In genomic region chr20:51695574-51696303, GRCh38 we compare ENCODE assay signal across 9 cellular contexts.
DNase-seq lines count a peak whose midpoint lies in the region; ATAC-seq, FAIRE-seq and TF ChIP-seq lines count a peak whose summit lies in the region.
"Had no signal": no experiment of that assay in that cellular context is flagged by ENCODE, and none has a peak within 500 bp of the region (broad histone marks: within the 10 kb centered on the region; RNA-seq: fewer than 3 reads in every experiment).

No MANE protein-coding gene starts in this region.

- peak overlapping the region in 2 of 4 experiments; percentile 20 to 30 for H3K4me3 ChIP-seq in fibroblast of lung (replicated peaks in 1 of 4; ENCODE audit: control extremely low read depth in 1 of 4, insufficient read depth in 1 of 4, low read depth in 3 of 4, low read length in 4 of 4)
- peak overlapping the region; percentile 32 for H3K4me3 ChIP-seq in smooth muscle cell

- H3K27ac ChIP-seq in fibroblast of lung (ENCODE audit: insufficient read depth, low read length) (peak overlapping the region; percentile 28), smooth muscle cell (ENCODE audit: low read depth) (peak overlapping the region; percentile 96)

- no peak for TF ChIP-seq CTCF in fibroblast of lung (conservative IDR thresholded peaks at IDR 0.05 in 1 of 2, IDR thresholded peaks at IDR 0.05 in 1 of 2; ENCODE audit: low read depth in 1 of 2, low read length in 2 of 2)
- no peak for TF ChIP-seq CTCF in smooth muscle cell (IDR thresholded peaks at IDR 0.05; ENCODE audit: borderline replicate concordance, insufficient read depth, poor library complexity, severe bottlenecking)

- peak; percentile 52 for FAIRE-seq in RCC 7860 (lab: Jason Lieb, UNC)

- peak overlapping the region; percentile 49 for H3K4me2 ChIP-seq in fibroblast of lung (ENCODE audit: extremely low read depth, insufficient read depth, low read length)
- peak overlapping the region; percentile 83 for H3K4me2 ChIP-seq in smooth muscle cell

- no peaks in the 10 kb centered on the region for H3K27me3 ChIP-seq in fibroblast of lung (ENCODE audit: control insufficient read depth, insufficient read depth, low read length)
- H3K27me3 ChIP-seq in smooth muscle cell (ENCODE audit: low read depth) = no peaks in the 10 kb centered on the region

- H4K20me1 ChIP-seq in fibroblast of lung (ENCODE audit: control insufficient read depth, extremely low read depth, insufficient read depth, low read length) (no peaks in the 10 kb centered on the region), smooth muscle cell (ENCODE audit: low read depth) (no peaks in the 10 kb centered on the region)

- H3K79me2 ChIP-seq in fibroblast of lung (ENCODE audit: control insufficient read depth, insufficient read depth, low read length) (no peaks in the 10 kb centered on the region), smooth muscle cell (ENCODE audit: low read depth) (no peaks in the 10 kb centered on the region)
- H3K79me2 ChIP-seq: parathyroid adenoma had no signal

- 16% methylated on average over 14 of the region's 14 CpGs for WGBS in smooth muscle cell (ENCODE audit: low lambda C conversion rate)

- H3K9ac ChIP-seq in fibroblast of lung (ENCODE audit: insufficient read depth, low read length) (no peak overlapping the region), smooth muscle cell (ENCODE audit: low read depth) (peak overlapping the region; percentile 92)
- H3K9ac ChIP-seq: parathyroid adenoma had no signal

- H3K9me3 ChIP-seq in fibroblast of lung (ENCODE audit: control insufficient read depth, insufficient read depth, low read depth, low read length) (no peaks in the 10 kb centered on the region), smooth muscle cell (replicated peaks; ENCODE audit: low read depth) (no peaks in the 10 kb centered on the region)

- no peak for ATAC-seq in HG03460 (IDR thresholded peaks at IDR 0.05; ENCODE audit: unreplicated experiment)
- ATAC-seq in HG02798 (IDR thresholded peaks at IDR 0.05; ENCODE audit: poor library complexity, unreplicated experiment) = no peak

- H2AFZ ChIP-seq in fibroblast of lung (ENCODE audit: low read length) (no peak overlapping the region), smooth muscle cell (ENCODE audit: low read depth) (peak overlapping the region; percentile 33)
- H2AFZ ChIP-seq: parathyroid adenoma had no signal

- peak; percentile 29 for DNase-seq in DMS79 treated with DMSO at 0.1 percent for 48 hours (lab: John Stamatoyannopoulos, UW)
- DNase-seq in DMS79 (lab: John Stamatoyannopoulos, UW) = no peak
- peak; percentile 35 for DNase-seq in RCC 7860 (ENCODE audit: low spot score)
- peak; percentile 70 to 83 for DNase-seq in fibroblast of lung (ENCODE audit: low read depth in 2 of 2)
- no peak for DNase-seq in smooth muscle cell (lab: John Stamatoyannopoulos, UW; ENCODE audit: unreplicated experiment)
- DNase-seq in NCI-H187 treated with DMSO at 0.1 percent for 48 hours (lab: John Stamatoyannopoulos, UW) = no peak

- peaks cover 4% of the 10 kb centered on the region for H3K4me1 ChIP-seq in fibroblast of lung (ENCODE audit: control insufficient read depth, extremely low read depth, insufficient read depth, low read length)
- peaks cover 27% of the 10 kb centered on the region for H3K4me1 ChIP-seq in smooth muscle cell (ENCODE audit: low read depth)

- no peaks in the 10 kb centered on the region for H3K36me3 ChIP-seq in fibroblast of lung (ENCODE audit: control insufficient read depth, insufficient read depth, low read length)
- no peaks in the 10 kb centered on the region for H3K36me3 ChIP-seq in smooth muscle cell (ENCODE audit: low read depth)

- peaks cover 4% of the 10 kb centered on the region for H3F3A ChIP-seq in smooth muscle cell (ENCODE audit: low read depth)

Comparison
In these comparisons a context has a peak if more than half of its experiments do, and no peak if none do; other contexts are left out.
1. DNase-seq: peak in DMS79 treated with DMSO at 0.1 percent for 48 hours (single experiment), RCC 7860 (single experiment) and fibroblast of lung (2 of 2); none in DMS79 (single experiment), smooth muscle cell (single experiment) and NCI-H187 treated with DMSO at 0.1 percent for 48 hours (single experiment).